ENCODE assay signal across 10 cellular contexts in genomic region chr6:46014054-46014453, GRCh38. TPM values are rescaled to one million over a fixed set of nuclear protein-coding genes. Genes with fewer than 3 reads are reported as not detected.
DNase-seq lines count a peak whose midpoint lies in the region; ATAC-seq and TF ChIP-seq lines count a peak whose summit lies in the region.
"Had no signal": no experiment of that assay in that cellular context is flagged by ENCODE, and none has a peak within 500 bp of the region (broad histone marks: within the 10 kb centered on the region; RNA-seq: fewer than 3 reads in every experiment).

No MANE protein-coding gene starts in this region.

- peaks cover 3% of the 10 kb centered on the region for H3K9me3 Mint-ChIP-seq in activated CD4-positive, alpha-beta memory T cell treated with anti-CD3 and anti-CD28 coated beads, Interleukin-2, amount 10 ng/mL, durations not matched to agents 7 days and 5 days
- H3K9me3 Mint-ChIP-seq in immature natural killer cell = peaks cover 0 to 2% (median 0%) of the 10 kb centered on the region in 6 donors

- H3K27me3 ChIP-seq in HUES6 (ENCODE audit: control insufficient read depth, insufficient read depth, low read length) (peaks cover 56% of the 10 kb centered on the region), smooth muscle cell (ENCODE audit: low read depth) (peaks cover 75% of the 10 kb centered on the region)

- no peak for DNase-seq in activated CD4-positive, alpha-beta memory T cell treated with anti-CD3 and anti-CD28 coated beads, Interleukin-2, amount 10 ng/mL, durations not matched to agents 7 days and 5 days
- DNase-seq in immature natural killer cell (peak in 2 of 3 donors; percentile 6 to 13), smooth muscle cell (lab: John Stamatoyannopoulos, UW; ENCODE audit: unreplicated experiment) (no peak), dermis blood vessel endothelial cell (no peak)
- DNase-seq: NCI-H226, SHP77 treated with DMSO at 0.1 percent for 48 hours had no signal

- peak overlapping the region; percentile 89 for H3K4me2 ChIP-seq in smooth muscle cell

- H3K27ac ChIP-seq in HUES6 (ENCODE audit: low read depth, low read length) = no peak overlapping the region
- no peak overlapping the region for H3K27ac ChIP-seq in smooth muscle cell (ENCODE audit: low read depth)

- peaks cover 64% of the 10 kb centered on the region for H3K4me1 Mint-ChIP-seq in activated CD4-positive, alpha-beta memory T cell treated with anti-CD3 and anti-CD28 coated beads, Interleukin-2, amount 10 ng/mL, durations not matched to agents 7 days and 5 days
- peaks cover 60 to 65% of the 10 kb centered on the region in 2 donors for H3K4me1 Mint-ChIP-seq in immature natural killer cell

- CTCF ChIA-PET in activated CD4-positive, alpha-beta memory T cell treated with anti-CD3 and anti-CD28 coated beads, Interleukin-2, amount 10 ng/mL, durations not matched to agents 7 days and 5 days (lab: Charles Lee) = interaction anchor here (1.2 to 1.6 kb wide), 2 partner anchors 83 to 90 kb away, joined by 3 to 4 read pairs; no protein-coding TSS in a partner anchor

- POLR2A ChIA-PET in activated CD4-positive, alpha-beta memory T cell treated with anti-CD3 and anti-CD28 coated beads, Interleukin-2, amount 10 ng/mL, durations not matched to agents 7 days and 5 days (lab: Charles Lee) = interaction anchor here (0.8 to 2.5 kb wide), 3 partner anchors 39 to 90 kb away, joined by 3 to 9 read pairs (median 7); no protein-coding TSS in a partner anchor

- H4K20me1 ChIP-seq in smooth muscle cell (ENCODE audit: low read depth) = no peaks in the 10 kb centered on the region

- H3K27ac Mint-ChIP-seq in activated CD4-positive, alpha-beta memory T cell treated with anti-CD3 and anti-CD28 coated beads, Interleukin-2, amount 10 ng/mL, durations not matched to agents 7 days and 5 days = peak overlapping the region; percentile 66
- H3K27ac Mint-ChIP-seq in immature natural killer cell = peak overlapping the region; percentile 3 to 74 (median 52)

- H3K36me3 Mint-ChIP-seq in activated CD4-positive, alpha-beta memory T cell treated with anti-CD3 and anti-CD28 coated beads, Interleukin-2, amount 10 ng/mL, durations not matched to agents 7 days and 5 days (ENCODE audit: low read depth) = peaks cover 6% of the 10 kb centered on the region
- H3K36me3 Mint-ChIP-seq in immature natural killer cell = no peaks in the 10 kb centered on the region

- no peak for ATAC-seq in HG03108 (IDR thresholded peaks at IDR 0.05; ENCODE audit: unreplicated experiment)
- ATAC-seq in HG03175 (IDR thresholded peaks at IDR 0.05; ENCODE audit: unreplicated experiment) = no peak

- H3K79me2 ChIP-seq in smooth muscle cell (ENCODE audit: low read depth) = no peaks in the 10 kb centered on the region

- H3K4me3 ChIP-seq in HUES6 (ENCODE audit: low read depth, low read length) = peak overlapping the region; percentile 72
- peak overlapping the region; percentile 52 for H3K4me3 ChIP-seq in smooth muscle cell

- no peaks in the 10 kb centered on the region for H3K36me3 ChIP-seq in HUES6 (ENCODE audit: control insufficient read depth, insufficient read depth, low read length)
- H3K36me3 ChIP-seq in smooth muscle cell (ENCODE audit: low read depth) = no peaks in the 10 kb centered on the region

- no peak for TF ChIP-seq CTCF in smooth muscle cell (IDR thresholded peaks at IDR 0.05; ENCODE audit: borderline replicate concordance, insufficient read depth, poor library complexity, severe bottlenecking)

- H3K27me3 Mint-ChIP-seq in activated CD4-positive, alpha-beta memory T cell treated with anti-CD3 and anti-CD28 coated beads, Interleukin-2, amount 10 ng/mL, durations not matched to agents 7 days and 5 days = peaks cover 20% of the 10 kb centered on the region
- H3K27me3 Mint-ChIP-seq in immature natural killer cell (ENCODE audit: low read depth in 3 of 3) = peaks cover 10 to 21% (median 16%) of the 10 kb centered on the region in 3 donors

- H3F3A ChIP-seq in smooth muscle cell (ENCODE audit: low read depth) = no peaks in the 10 kb centered on the region

- no peak overlapping the region for H3K9ac ChIP-seq in HUES6 (ENCODE audit: low read length)
- no peak overlapping the region for H3K9ac ChIP-seq in smooth muscle cell (ENCODE audit: low read depth)

- 50% methylated on average over 2 of the region's 2 CpGs for WGBS in smooth muscle cell (ENCODE audit: low lambda C conversion rate)

- H3K4me1 ChIP-seq in HUES6 (ENCODE audit: control insufficient read depth, insufficient read depth, low read length) (peaks cover 29% of the 10 kb centered on the region), smooth muscle cell (ENCODE audit: low read depth) (peaks cover 15% of the 10 kb centered on the region)

- no peak overlapping the region for H2AFZ ChIP-seq in smooth muscle cell (ENCODE audit: low read depth)

- H3K4me3 Mint-ChIP-seq in activated CD4-positive, alpha-beta memory T cell treated with anti-CD3 and anti-CD28 coated beads, Interleukin-2, amount 10 ng/mL, durations not matched to agents 7 days and 5 days = peak overlapping the region; percentile 85
- H3K4me3 Mint-ChIP-seq in immature natural killer cell = peak overlapping the region; percentile 77 to 89 (median 81)

- H3K9me3 ChIP-seq in HUES6 (ENCODE audit: control insufficient read depth, insufficient read depth, low read depth, low read length) (peaks cover 8% of the 10 kb centered on the region; the same call in 1 of the 2 replicates), smooth muscle cell (replicated peaks; ENCODE audit: low read depth) (no peaks in the 10 kb centered on the region)

RNA-seq across cellular contexts. Expression of gene CLIC5, which starts 1.6 kb away (rescaled TPM):
- total RNA-seq in activated CD4-positive, alpha-beta memory T cell treated with anti-CD3 and anti-CD28 coated beads, Interleukin-2, amount 10 ng/mL, durations not matched to agents 7 days and 5 days = 1 to 10 TPM; 7.4 to 8.4 TPM
- polyA plus RNA-seq in immature natural killer cell (under 1 TPM in 1 of 3 donors, not detected in 2; 0.44 TPM), smooth muscle cell (0.97 and 1.4 TPM in 2 replicates)
- total RNA-seq in smooth muscle cell (0.99 and 4.4 TPM in 2 replicates), dermis blood vessel endothelial cell (under 0.01 and 0.09 TPM in 2 replicates)
- total RNA-seq: fibroblast of villous mesenchyme had no signal

Comparison
In these comparisons a context has a peak if more than half of its experiments do, and no peak if none do; other contexts are left out.
1. DNase-seq: peak in immature natural killer cell (2 of 3); none in activated CD4-positive, alpha-beta memory T cell treated with anti-CD3 and anti-CD28 coated beads, Interleukin-2, amount 10 ng/mL, durations not matched to agents 7 days and 5 days (single experiment), smooth muscle cell (single experiment) and dermis blood vessel endothelial cell (single experiment).